ENCODE assay signal across 1 cellular context in genomic region chr5:134905246-134905996, GRCh38.
A peak's percentile ranks its signal among the peaks of the same experiment; 100 is the strongest.
TF ChIP-seq lines count a peak whose summit lies in the region.

No MANE protein-coding gene starts in this region.

TF ChIP-seq in HEK293, 187 proteins besides CTCF, POLR2A, EP300 and RAD21 (continued from another document and continues in another):
- TF ChIP-seq ZNF24 (tag by site-specific recombination; IDR thresholded peaks at IDR 0.05) (0 out of 2 replicates have a peak, but pooled peaks have one; percentile 64), ZBTB10 (tag by site-specific recombination; IDR thresholded peaks at IDR 0.05) (no peak), ZNF76 (tag by site-specific recombination; IDR thresholded peaks at IDR 0.05; ENCODE audit: borderline replicate concordance, low read depth) (peak; percentile 29; the same call in 1 of the 2 replicates), ZNF658 (tag by site-specific recombination; IDR thresholded peaks at IDR 0.05) (no peak), ZNF394 (tag by site-specific recombination; IDR thresholded peaks at IDR 0.05; ENCODE audit: borderline replicate concordance) (peak; percentile 31; the same call in 1 of the 2 replicates), ZNF280C (tag by site-specific recombination; IDR thresholded peaks at IDR 0.05) (no peak), ZSCAN5A (tag by site-specific recombination; IDR thresholded peaks at IDR 0.05) (0 out of 2 replicates have a peak, but pooled peaks have one; percentile 28), ZNF133 (tag by site-specific recombination; IDR thresholded peaks at IDR 0.05) (no peak), ZNF16 (tag by site-specific recombination; IDR thresholded peaks at IDR 0.05; ENCODE audit: low read depth) (no peak), PRDM1 (tag by site-specific recombination; IDR thresholded peaks at IDR 0.05) (peak; percentile 83), YY2 (tag by site-specific recombination; IDR thresholded peaks at IDR 0.05) (0 out of 2 replicates have a peak, but pooled peaks have one; percentile 8), ZEB2 (tag by site-specific recombination; IDR thresholded peaks at IDR 0.05) (peak; percentile 83), ZNF350 (tag by site-specific recombination; IDR thresholded peaks at IDR 0.05) (no peak), ZNF530 (tag by site-specific recombination; IDR thresholded peaks at IDR 0.05; ENCODE audit: low read depth) (no peak), ZNF561 (tag by site-specific recombination; IDR thresholded peaks at IDR 0.05; ENCODE audit: borderline replicate concordance) (0 out of 2 replicates have a peak, but pooled peaks have one; percentile 48), ZNF596 (tag by site-specific recombination; IDR thresholded peaks at IDR 0.05) (no peak), ZBTB11 (tag by site-specific recombination; conservative IDR thresholded peaks at IDR 0.05; ENCODE audit: low read depth) (peak; percentile 78), ZNF121 (tag by site-specific recombination; IDR thresholded peaks at IDR 0.05) (no peak), ZNF19 (tag by site-specific recombination; IDR thresholded peaks at IDR 0.05; ENCODE audit: low read depth) (no peak), KLF8 (tag by site-specific recombination; IDR thresholded peaks at IDR 0.05) (peak; percentile 62; the same call in 1 of the 2 replicates), ZBTB17 (tag by site-specific recombination; IDR thresholded peaks at IDR 0.05) (peak; percentile 69), ZBTB48 (tag by site-specific recombination; IDR thresholded peaks at IDR 0.05) (0 out of 2 replicates have a peak, but pooled peaks have one; percentile 11), ZNF184 (tag by site-specific recombination; IDR thresholded peaks at IDR 0.05) (no peak), PRDM10 (tag by site-specific recombination; IDR thresholded peaks at IDR 0.05) (no peak), ZNF324 (tag by site-specific recombination; IDR thresholded peaks at IDR 0.05) (0 out of 2 replicates have a peak, but pooled peaks have one; percentile 52), ZBTB26 (tag by site-specific recombination; optimal IDR thresholded peaks at IDR 0.05) (no peak), ZBTB1 (tag by site-specific recombination; IDR thresholded peaks at IDR 0.05) (no peak), IKZF3 (tag by site-specific recombination; IDR thresholded peaks at IDR 0.05) (peak; percentile 71; the same call in 1 of the 2 replicates), ZNF629 (tag by site-specific recombination; IDR thresholded peaks at IDR 0.05) (peak; percentile 53), SALL2 (tag by site-specific recombination; IDR thresholded peaks at IDR 0.05; ENCODE audit: borderline replicate concordance) (no peak), ZNF214 (tag by site-specific recombination; IDR thresholded peaks at IDR 0.05; ENCODE audit: borderline replicate concordance) (no peak), ZNF664 (tag by site-specific recombination; IDR thresholded peaks at IDR 0.05) (peak; percentile 81), ZNF391 (tag by site-specific recombination; IDR thresholded peaks at IDR 0.05; ENCODE audit: borderline replicate concordance, low read depth) (0 out of 2 replicates have a peak, but pooled peaks have one; percentile 32), ZIC2 (tag by site-specific recombination; IDR thresholded peaks at IDR 0.05) (peak; percentile 65), ZNF449 (tag by site-specific recombination; IDR thresholded peaks at IDR 0.05) (no peak), ZNF155 (tag by site-specific recombination; IDR thresholded peaks at IDR 0.05) (no peak), ZSCAN4 (tag by site-specific recombination; IDR thresholded peaks at IDR 0.05) (no peak), HOXA7 (CRISPR knock-in tag; IDR thresholded peaks at IDR 0.05; ENCODE audit: borderline replicate concordance) (no peak), KLF17 (tag by site-specific recombination; IDR thresholded peaks at IDR 0.05) (no peak), ZNF404 (tag by site-specific recombination; IDR thresholded peaks at IDR 0.05) (no peak)
